28 cellular contexts compared by ENCODE assay signal in genomic region chr6:115842338-115842737, GRCh38.
"Had no signal": no experiment of that assay in that cellular context is flagged by ENCODE, and none has a peak within 500 bp of the region (broad histone marks: within the 10 kb centered on the region; RNA-seq: fewer than 3 reads in every experiment).

No MANE protein-coding gene starts in this region.

- H3K27ac ChIP-seq: colonic mucosa, coronary artery, dorsolateral prefrontal cortex, epithelial cell of prostate, esophagus muscularis mucosa, esophagus squamous epithelium, foreskin keratinocyte, gastrocnemius medialis, gastroesophageal sphincter, heart left ventricle, heart right ventricle had no signal

- H3K27me3 ChIP-seq: colonic mucosa, esophagus muscularis mucosa, esophagus squamous epithelium, gastrocnemius medialis, gastroesophageal sphincter, heart left ventricle, heart right ventricle had no signal

- DNase-seq: colonic mucosa; cortex of kidney; dermis blood vessel endothelial cell; dorsolateral prefrontal cortex; effector CD4-positive, alpha-beta T cell; effector CD8-positive, alpha-beta T cell; effector memory CD4-positive, alpha-beta T cell; effector memory CD8-positive, alpha-beta T cell; endodermal cell; erythroblast; esophagus squamous epithelium; foreskin fibroblast; foreskin keratinocyte; foreskin melanocyte; gastrocnemius medialis; glutamatergic neuron; head of caudate nucleus; heart left ventricle; heart right ventricle had no signal

- FAIRE-seq: colon, endometrium, endothelial cell of umbilical vein, frontal cortex had no signal

- ATAC-seq: effector memory CD8-positive, alpha-beta T cell; esophagus mucosa; foreskin keratinocyte; gastrocnemius medialis; gastroesophageal sphincter; heart left ventricle; heart right ventricle had no signal

- H3K36me3 ChIP-seq: colonic mucosa, esophagus muscularis mucosa, esophagus squamous epithelium, gastrocnemius medialis, gastroesophageal sphincter, heart left ventricle, heart right ventricle had no signal

- H3K4me1 ChIP-seq: colonic mucosa, esophagus muscularis mucosa, esophagus squamous epithelium, foreskin keratinocyte, gastrocnemius medialis, gastroesophageal sphincter, heart left ventricle, heart right ventricle had no signal

- H3K9me3 ChIP-seq: colonic mucosa, esophagus muscularis mucosa, esophagus squamous epithelium, gastrocnemius medialis, gastroesophageal sphincter had no signal

- H3K4me3 ChIP-seq: colonic mucosa, coronary artery, dorsolateral prefrontal cortex, esophagus muscularis mucosa, esophagus squamous epithelium, gastrocnemius medialis, gastroesophageal sphincter, heart left ventricle, heart right ventricle had no signal
